12 cellular contexts compared by ENCODE assay signal in genomic region chr2:5697554-5697953, GRCh38. TPM values are rescaled to one million over a fixed set of nuclear protein-coding genes. Genes with fewer than 3 reads are reported as not detected.
A peak's percentile ranks its signal among the peaks of the same experiment; 100 is the strongest.
DNase-seq lines count a peak whose midpoint lies in the region; ATAC-seq and TF ChIP-seq lines count a peak whose summit lies in the region.
"Had no signal": no experiment of that assay in that cellular context is flagged by ENCODE, and none has a peak within 500 bp of the region (broad histone marks: within the 10 kb centered on the region; RNA-seq: fewer than 3 reads in every experiment).

No MANE protein-coding gene starts in this region.

- H3K4me3 Mint-ChIP-seq in progenitor cell of endocrine pancreas (ENCODE audit: low read depth): peak overlapping the region; percentile 83
- H3K4me3 Mint-ChIP-seq in natural killer cell treated with Interleukin-12 subunit alpha and Interleukin-12 subunit beta and Interleukin-15 and Interleukin-18, amount 100 ng/mL, for 72 hours: no peak overlapping the region

- peaks cover 42% of the 10 kb centered on the region for H3K36me3 Mint-ChIP-seq in progenitor cell of endocrine pancreas (ENCODE audit: insufficient read depth)
- peaks cover 10% of the 10 kb centered on the region for H3K36me3 Mint-ChIP-seq in natural killer cell treated with Interleukin-12 subunit alpha and Interleukin-12 subunit beta and Interleukin-15 and Interleukin-18, amount 100 ng/mL, for 72 hours

- no peaks in the 10 kb centered on the region for H3K9me3 Mint-ChIP-seq in progenitor cell of endocrine pancreas (ENCODE audit: low read depth)
- peaks cover 4% of the 10 kb centered on the region for H3K9me3 Mint-ChIP-seq in natural killer cell treated with Interleukin-12 subunit alpha and Interleukin-12 subunit beta and Interleukin-15 and Interleukin-18, amount 100 ng/mL, for 72 hours

- DNase-seq in NCI-H1417 (lab: John Stamatoyannopoulos, UW) (peak; percentile 56 to 88 (median 79)), NCI-H1417 treated with DMSO at 0.1 percent for 48 hours (lab: John Stamatoyannopoulos, UW) (no peak), NCI-H1694 (lab: John Stamatoyannopoulos, UW) (peak; percentile 27), foreskin fibroblast (no peak), progenitor cell of endocrine pancreas (ENCODE audit: low spot score, unreplicated experiment) (no peak), inferior parietal cortex (ENCODE audit: extremely low spot score) (no peak)
- no peak for DNase-seq in natural killer cell treated with Interleukin-12 subunit alpha and Interleukin-12 subunit beta and Interleukin-15 and Interleukin-18, amount 100 ng/mL, for 72 hours (ENCODE audit: low spot score)

- H3K4me3 ChIP-seq in foreskin fibroblast (ENCODE audit: low read depth in 1 of 2, low read length in 2 of 2): peak overlapping the region; percentile 52 to 64
- H3K4me3 ChIP-seq: A549 had no signal

- no peak for ATAC-seq in natural killer cell treated with Interleukin-12 subunit alpha and Interleukin-12 subunit beta and Interleukin-15 and Interleukin-18, amount 100 ng/mL, for 72 hours
- no peak for ATAC-seq in HG03439 (IDR thresholded peaks at IDR 0.05; ENCODE audit: unreplicated experiment)

- no peaks in the 10 kb centered on the region for H3K27me3 Mint-ChIP-seq in progenitor cell of endocrine pancreas
- peaks cover 27 to 40% of the 10 kb centered on the region in 2 donors for H3K27me3 Mint-ChIP-seq in natural killer cell treated with Interleukin-12 subunit alpha and Interleukin-12 subunit beta and Interleukin-15 and Interleukin-18, amount 100 ng/mL, for 72 hours

- peak overlapping the region; percentile 59 for H3K27ac Mint-ChIP-seq in progenitor cell of endocrine pancreas
- no peak overlapping the region for H3K27ac Mint-ChIP-seq in natural killer cell treated with Interleukin-12 subunit alpha and Interleukin-12 subunit beta and Interleukin-15 and Interleukin-18, amount 100 ng/mL, for 72 hours

- H3K4me1 Mint-ChIP-seq in progenitor cell of endocrine pancreas (ENCODE audit: low read depth): peaks cover 47% of the 10 kb centered on the region
- peaks cover 0 to 4% of the 10 kb centered on the region in 2 donors for H3K4me1 Mint-ChIP-seq in natural killer cell treated with Interleukin-12 subunit alpha and Interleukin-12 subunit beta and Interleukin-15 and Interleukin-18, amount 100 ng/mL, for 72 hours (ENCODE audit: low read depth in 2 of 2)

- TF ChIP-seq CTCF in foreskin fibroblast (IDR thresholded peaks at IDR 0.05; ENCODE audit: low read depth, low read length): no peak
- TF ChIP-seq CTCF in progenitor cell of endocrine pancreas (IDR thresholded peaks at IDR 0.05; ENCODE audit: unreplicated experiment): no peak

RNA-seq across cellular contexts. Expression of gene SOX11, which starts 5.4 kb away (rescaled TPM):
- total RNA-seq in progenitor cell of endocrine pancreas: 146 and 154 TPM in 2 replicates
- not detected for total RNA-seq in natural killer cell treated with Interleukin-12 subunit alpha and Interleukin-12 subunit beta and Interleukin-15 and Interleukin-18, amount 100 ng/mL, for 72 hours
- total RNA-seq: G401, HT1080, omental fat pad had no signal

Comparison
In these comparisons a context has a peak if more than half of its experiments do, and no peak if none do; other contexts are left out.
1. DNase-seq: peak in NCI-H1417 (3 of 3) and NCI-H1694 (single experiment); none in NCI-H1417 treated with DMSO at 0.1 percent for 48 hours (single experiment), foreskin fibroblast (0 of 2), progenitor cell of endocrine pancreas (single experiment), inferior parietal cortex (single experiment) and natural killer cell treated with Interleukin-12 subunit alpha and Interleukin-12 subunit beta and Interleukin-15 and Interleukin-18, amount 100 ng/mL, for 72 hours (single experiment).
2. RNA of gene SOX11, which starts 5.4 kb away (total RNA-seq): 146 to 154 TPM in progenitor cell of endocrine pancreas; not detected in natural killer cell treated with Interleukin-12 subunit alpha and Interleukin-12 subunit beta and Interleukin-15 and Interleukin-18, amount 100 ng/mL, for 72 hours; every median in the first group is over 100 times any median in the second.